In the genomic region with DNA sequence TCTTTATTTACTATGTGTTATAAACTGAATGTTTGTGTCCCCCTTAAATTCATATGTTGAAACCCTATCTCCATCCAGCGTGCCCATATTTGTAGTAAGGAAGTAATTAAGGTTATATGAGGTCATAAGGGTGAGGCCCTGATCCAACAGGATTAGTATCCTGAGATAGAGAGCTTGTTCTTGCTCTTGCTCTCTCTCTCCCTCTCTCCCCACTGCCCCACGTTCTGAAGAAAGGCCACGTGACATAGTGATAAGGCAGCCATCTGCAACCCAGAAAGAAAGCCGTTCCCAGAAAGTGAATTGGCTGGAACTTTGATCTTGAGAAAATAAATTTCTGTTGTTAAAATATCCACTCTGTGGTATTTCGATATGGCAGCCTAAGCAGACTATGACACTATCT, we compare ENCODE assay signal across 18 cellular contexts.
DNase-seq lines count a peak whose midpoint lies in the region; ATAC-seq and TF ChIP-seq lines count a peak whose summit lies in the region.
"Had no signal": no experiment of that assay in that cellular context is flagged by ENCODE, and none has a peak within 500 bp of the region (broad histone marks: within the 10 kb centered on the region; RNA-seq: fewer than 3 reads in every experiment).

No MANE protein-coding gene starts in this region.

- no peaks in the 10 kb centered on the region for H3K27me3 Mint-ChIP-seq in mesothelial cell of epicardium (ENCODE audit: low read depth)
- no peaks in the 10 kb centered on the region for H3K27me3 Mint-ChIP-seq in T-helper 17 cell
- H3K27me3 Mint-ChIP-seq: CD4-positive, alpha-beta memory T cell had no signal

- H3K36me3 ChIP-seq in Panc1 (ENCODE audit: control insufficient read depth, insufficient read depth, low read length): no peaks in the 10 kb centered on the region
- H3K36me3 ChIP-seq in uterus: no peaks in the 10 kb centered on the region
- no peaks in the 10 kb centered on the region for H3K36me3 ChIP-seq in osteoblast (ENCODE audit: insufficient read depth, low read length)
- H3K36me3 ChIP-seq: SJSA1 had no signal

- POLR2A ChIA-PET in Panc1 (lab: Charles Lee): no interaction called here

- peak overlapping the region; percentile 22 for H3K27ac Mint-ChIP-seq in mesothelial cell of epicardium
- H3K27ac Mint-ChIP-seq in T-helper 17 cell: no peak overlapping the region
- H3K27ac Mint-ChIP-seq: CD4-positive, alpha-beta memory T cell had no signal

- TF ChIP-seq POLR2A in uterus (IDR thresholded peaks at IDR 0.05): no peak

- H3K4me3 Mint-ChIP-seq in mesothelial cell of epicardium (no peak overlapping the region), T-helper 17 cell (no peak overlapping the region)
- H3K4me3 Mint-ChIP-seq: CD4-positive, alpha-beta memory T cell had no signal

- H3K9me3 Mint-ChIP-seq in mesothelial cell of epicardium: peaks cover 18% of the 10 kb centered on the region

- H3K36me3 Mint-ChIP-seq in mesothelial cell of epicardium (peaks cover 21% of the 10 kb centered on the region), T-helper 17 cell (ENCODE audit: low read depth) (no peaks in the 10 kb centered on the region)

- H3K27me3 ChIP-seq in Panc1 (ENCODE audit: control insufficient read depth, insufficient read depth, low read length) (no peaks in the 10 kb centered on the region), uterus (no peaks in the 10 kb centered on the region), osteoblast (ENCODE audit: insufficient read depth, low read length) (no peaks in the 10 kb centered on the region)
- H3K27me3 ChIP-seq: BLaER1 treated with 17β-estradiol and CSF1 and Interleukin-3, amounts not matched to agents 10 nM and 100 nM; SJSA1 had no signal

- intact Hi-C loops in Panc1 (cut with micrococcal nuclease; ENCODE audit: unreplicated experiment): no loop called here
- intact Hi-C loops in uterus (cut with DNase I; ENCODE audit: low total_unique reads): no loop called here

- H3K9me3 ChIP-seq in Panc1 (ENCODE audit: control insufficient read depth, insufficient read depth, low read depth, low read length) (peaks cover 2% of the 10 kb centered on the region; the same call in 1 of the 2 replicates), uterus (peaks cover 0 to 5% of the 10 kb centered on the region in 2 donors), T-helper 17 cell (ENCODE audit: control insufficient read depth, low read length, poor library complexity, severe bottlenecking) (no peaks in the 10 kb centered on the region), osteoblast (ENCODE audit: low read depth, low read length) (no peaks in the 10 kb centered on the region)
- H3K9me3 ChIP-seq: SJSA1 had no signal

- H3K4me1 ChIP-seq in Panc1 (ENCODE audit: control insufficient read depth, insufficient read depth, low read length): peaks cover 14% of the 10 kb centered on the region
- no peaks in the 10 kb centered on the region for H3K4me1 ChIP-seq in uterus
- H3K4me1 ChIP-seq in osteoblast (ENCODE audit: insufficient read depth, low read length): no peaks in the 10 kb centered on the region
- H3K4me1 ChIP-seq: BLaER1 treated with 17β-estradiol and CSF1 and Interleukin-3, amounts not matched to agents 10 nM and 100 nM; SJSA1 had no signal

- TF ChIP-seq CTCF in Panc1 (IDR thresholded peaks at IDR 0.05) (no peak), mesothelial cell of epicardium (IDR thresholded peaks at IDR 0.05; ENCODE audit: unreplicated experiment) (no peak), uterus (IDR thresholded peaks at IDR 0.05) (no peak), osteoblast (IDR thresholded peaks at IDR 0.05; ENCODE audit: extremely low read depth, low read depth, low read length) (no peak)

- H3K79me2 ChIP-seq in osteoblast (ENCODE audit: insufficient read depth, low read length): no peaks in the 10 kb centered on the region

- BruUV-seq in Panc1 (replicated peaks; lab: Mats Ljungman, UMichigan): no TSS peak

- peaks cover 21% of the 10 kb centered on the region for H3K4me1 Mint-ChIP-seq in mesothelial cell of epicardium
- H3K4me1 Mint-ChIP-seq in T-helper 17 cell: no peaks in the 10 kb centered on the region
- H3K4me1 Mint-ChIP-seq: CD4-positive, alpha-beta memory T cell had no signal

- no peak for ATAC-seq in Panc1
- ATAC-seq in T-helper 17 cell: no peak
- ATAC-seq: HCT116, Right ventricle myocardium inferior had no signal

- no peak overlapping the region for H2AFZ ChIP-seq in osteoblast (ENCODE audit: low read length)

- H4K20me1 ChIP-seq in osteoblast (ENCODE audit: insufficient read depth, low read length): no peaks in the 10 kb centered on the region
- H4K20me1 ChIP-seq: BLaER1 treated with 17β-estradiol and CSF1 and Interleukin-3, amounts not matched to agents 10 nM and 100 nM had no signal

- H3K27ac ChIP-seq in Panc1 (ENCODE audit: low read length): peak overlapping the region; percentile 69; the same call in 1 of the 2 replicates
- peak overlapping the region; percentile 17 to 61 for H3K27ac ChIP-seq in uterus
- no peak overlapping the region for H3K27ac ChIP-seq in osteoblast (ENCODE audit: low read depth, low read length)
- H3K27ac ChIP-seq: 22Rv1; BLaER1 treated with 17β-estradiol and CSF1 and Interleukin-3, amounts not matched to agents 10 nM and 100 nM; SJSA1 had no signal

- H3K4me2 ChIP-seq in osteoblast (ENCODE audit: insufficient read depth, low read length): no peak overlapping the region
- H3K4me2 ChIP-seq: BLaER1 treated with 17β-estradiol and CSF1 and Interleukin-3, amounts not matched to agents 10 nM and 100 nM had no signal

- H3K4me3 ChIP-seq in Panc1 (ENCODE audit: low read depth in 2 of 2, low read length in 2 of 2) (no peak overlapping the region), uterus (no peak overlapping the region), osteoblast (ENCODE audit: insufficient read depth, low read length) (no peak overlapping the region)
- H3K4me3 ChIP-seq: BLaER1 treated with 17β-estradiol and CSF1 and Interleukin-3, amounts not matched to agents 10 nM and 100 nM; SJSA1 had no signal

- CTCF ChIA-PET in Panc1 (lab: Charles Lee): no interaction called here

- DNase-seq in NCI-H82 (lab: John Stamatoyannopoulos, UW) (peak; percentile 26), NCI-H82 treated with DMSO at 0.1 percent for 48 hours (lab: John Stamatoyannopoulos, UW; ENCODE audit: unreplicated experiment) (no peak), Panc1 (ENCODE audit: low read depth, low spot score) (no peak), mesothelial cell of epicardium (ENCODE audit: low spot score in 2 of 2, unreplicated experiment in 2 of 2) (no peak), uterus (no peak), Kasumi-1 (lab: John Stamatoyannopoulos, UW) (no peak), T-helper 17 cell (no peak), osteoblast (ENCODE audit: insufficient read length, low spot score, missing footprints) (no peak)
- DNase-seq: CD4-positive, alpha-beta memory T cell; GDM1; NCI-H1092 treated with DMSO at 0.1 percent for 48 hours; NCI-H1436 treated with DMSO at 0.1 percent for 48 hours; NCI-H1930 had no signal

- in situ Hi-C loops in Panc1 (cut with HindIII; ENCODE audit: low pct_unique_long_range_greater_than_20kb, low sequenced_read_pairs): no loop called here
